15 cellular contexts compared by ENCODE assay signal in genomic region chr7:114835861-114836260, GRCh38.
DNase-seq lines count a peak whose midpoint lies in the region; ATAC-seq and TF ChIP-seq lines count a peak whose summit lies in the region.
"Had no signal": no experiment of that assay in that cellular context is flagged by ENCODE, and none has a peak within 500 bp of the region (broad histone marks: within the 10 kb centered on the region; RNA-seq: fewer than 3 reads in every experiment).

No MANE protein-coding gene starts in this region.

- no peak overlapping the region; the same call in 1 of the 2 replicates for H2AFZ ChIP-seq in PC-9

- H4K20me1 ChIP-seq in PC-9 (ENCODE audit: insufficient read depth): no peaks in the 10 kb centered on the region
- H4K20me1 ChIP-seq: BLaER1 treated with 17β-estradiol and CSF1 and Interleukin-3, amounts not matched to agents 10 nM and 100 nM had no signal

- H3K36me3 ChIP-seq in colonic mucosa: no peaks in the 10 kb centered on the region
- no peaks in the 10 kb centered on the region for H3K36me3 ChIP-seq in PC-9 (ENCODE audit: low read depth)
- H3K36me3 ChIP-seq: BLaER1 treated with 17β-estradiol and CSF1 and Interleukin-3, amounts not matched to agents 10 nM and 100 nM had no signal

- TF ChIP-seq POLR2A in GM18505 (IDR thresholded peaks at IDR 0.05; ENCODE audit: borderline replicate concordance, extremely low read depth, insufficient read depth, insufficient read length): no peak

- peaks cover 4% of the 10 kb centered on the region for H3K27me3 Mint-ChIP-seq in activated naive CD4-positive, alpha-beta T cell treated with anti-CD3 and anti-CD28 coated beads, Interleukin-2, amount 50 U/mL, for 24 hours
- peaks cover 2% of the 10 kb centered on the region for H3K27me3 Mint-ChIP-seq in activated T-helper 1 cell treated with anti-CD3 and anti-CD28 coated beads, Interleukin-12 subunit alpha, Interleukin-12 subunit beta, Interleukin-2, Interleukin-4 antibody, amounts not matched to agents 30 ng/mL and 10 ng/mL and 1 ng/mL, durations not matched to agents 14 hours and 24 hours and 36 hours (ENCODE audit: insufficient read depth)

- BruUV-seq in PC-9 (replicated peaks; lab: Mats Ljungman, UMichigan): no TSS peak

- peaks cover 19% of the 10 kb centered on the region for H3K4me1 Mint-ChIP-seq in activated naive CD4-positive, alpha-beta T cell treated with anti-CD3 and anti-CD28 coated beads, Interleukin-2, amount 50 U/mL, for 24 hours
- H3K4me1 Mint-ChIP-seq in activated T-helper 1 cell treated with anti-CD3 and anti-CD28 coated beads, Interleukin-12 subunit alpha, Interleukin-12 subunit beta, Interleukin-2, Interleukin-4 antibody, amounts not matched to agents 30 ng/mL and 10 ng/mL and 1 ng/mL, durations not matched to agents 14 hours and 24 hours and 36 hours (ENCODE audit: low read depth): peaks cover 33% of the 10 kb centered on the region

- intact Hi-C loops in activated T-helper 1 cell treated with anti-CD3 and anti-CD28 coated beads, Interleukin-12 subunit alpha, Interleukin-12 subunit beta, Interleukin-2, Interleukin-4 antibody, amounts not matched to agents 30 ng/mL and 10 ng/mL and 1 ng/mL, durations not matched to agents 14 hours and 24 hours and 36 hours (cut with micrococcal nuclease): no loop called here
- intact Hi-C loops in colonic mucosa (cut with DNase I): no loop called here
- intact Hi-C loops in PC-9 (cut with micrococcal nuclease; ENCODE audit: unreplicated experiment): no loop called here

- no peak overlapping the region for H3K9ac ChIP-seq in colonic mucosa (ENCODE audit: low read depth in 2 of 2, low read length in 2 of 2)
- H3K9ac ChIP-seq: BLaER1 treated with 17β-estradiol and CSF1 and Interleukin-3, amounts not matched to agents 10 nM and 100 nM had no signal

- no peak for DNase-seq in activated naive CD4-positive, alpha-beta T cell treated with anti-CD3 and anti-CD28 coated beads, Interleukin-2, amount 50 U/mL, for 72 hours (ENCODE audit: low spot score in 2 of 2)
- DNase-seq in NCI-H2081 treated with DMSO at 0.1 percent for 48 hours (lab: John Stamatoyannopoulos, UW): peak; percentile 48
- DNase-seq in activated T-helper 1 cell treated with anti-CD3 and anti-CD28 coated beads, Interleukin-12 subunit alpha, Interleukin-12 subunit beta, Interleukin-2, Interleukin-4 antibody, amounts not matched to agents 30 ng/mL and 10 ng/mL and 1 ng/mL, durations not matched to agents 14 hours and 24 hours and 36 hours (ENCODE audit: low spot score): no peak
- DNase-seq in dermis microvascular lymphatic vessel endothelial cell (ENCODE audit: low read depth in 2 of 2): peak; percentile 57 to 74
- no peak for DNase-seq in colonic mucosa
- DNase-seq in PC-9: no peak
- DNase-seq: ACHN; Calu3; CD4-positive, CD25-positive, alpha-beta regulatory T cell; DMS 273 treated with DMSO at 0.1 percent for 48 hours; HCEC 1CT; HFFc6 had no signal

- H3K27me3 ChIP-seq in colonic mucosa (no peaks in the 10 kb centered on the region), PC-9 (ENCODE audit: insufficient read depth, low read depth) (no peaks in the 10 kb centered on the region)
- H3K27me3 ChIP-seq: BLaER1 treated with 17β-estradiol and CSF1 and Interleukin-3, amounts not matched to agents 10 nM and 100 nM had no signal

- H3K4me3 ChIP-seq in colonic mucosa (no peak overlapping the region), PC-9 (no peak overlapping the region)
- H3K4me3 ChIP-seq: BLaER1 treated with 17β-estradiol and CSF1 and Interleukin-3, amounts not matched to agents 10 nM and 100 nM had no signal

- H3K4me2 ChIP-seq in PC-9: no peak overlapping the region
- H3K4me2 ChIP-seq: BLaER1 treated with 17β-estradiol and CSF1 and Interleukin-3, amounts not matched to agents 10 nM and 100 nM had no signal

- no peaks in the 10 kb centered on the region for H3K79me2 ChIP-seq in PC-9 (ENCODE audit: low read depth)

- H3K4me1 ChIP-seq in colonic mucosa: no peaks in the 10 kb centered on the region
- H3K4me1 ChIP-seq in PC-9 (replicated peaks; ENCODE audit: insufficient read depth): no peaks in the 10 kb centered on the region
- H3K4me1 ChIP-seq: BLaER1 treated with 17β-estradiol and CSF1 and Interleukin-3, amounts not matched to agents 10 nM and 100 nM had no signal

- no peaks in the 10 kb centered on the region for H3F3A ChIP-seq in PC-9 (ENCODE audit: insufficient read depth, low read depth)

- H3K4me3 Mint-ChIP-seq in activated naive CD4-positive, alpha-beta T cell treated with anti-CD3 and anti-CD28 coated beads, Interleukin-2, amount 50 U/mL, for 24 hours: no peak overlapping the region
- H3K4me3 Mint-ChIP-seq in activated T-helper 1 cell treated with anti-CD3 and anti-CD28 coated beads, Interleukin-12 subunit alpha, Interleukin-12 subunit beta, Interleukin-2, Interleukin-4 antibody, amounts not matched to agents 30 ng/mL and 10 ng/mL and 1 ng/mL, durations not matched to agents 14 hours and 24 hours and 36 hours: no peak overlapping the region
- H3K4me3 Mint-ChIP-seq: HFFc6 had no signal

- CTCF ChIA-PET in PC-9 (lab: Charles Lee): no interaction called here

- no peaks in the 10 kb centered on the region for H3K9me3 ChIP-seq in colonic mucosa
- no peaks in the 10 kb centered on the region for H3K9me3 ChIP-seq in PC-9 (ENCODE audit: insufficient read depth, low read depth)
- H3K9me3 ChIP-seq: BLaER1 treated with 17β-estradiol and CSF1 and Interleukin-3, amounts not matched to agents 10 nM and 100 nM had no signal

- peak overlapping the region; percentile 62 for H3K27ac Mint-ChIP-seq in activated naive CD4-positive, alpha-beta T cell treated with anti-CD3 and anti-CD28 coated beads, Interleukin-2, amount 50 U/mL, for 24 hours
- no peak overlapping the region for H3K27ac Mint-ChIP-seq in activated naive CD4-positive, alpha-beta T cell treated with anti-CD3 and anti-CD28 coated beads, Interleukin-2, amount 50 U/mL, for 72 hours
- peak overlapping the region; percentile 27 for H3K27ac Mint-ChIP-seq in activated T-helper 1 cell treated with anti-CD3 and anti-CD28 coated beads, Interleukin-12 subunit alpha, Interleukin-12 subunit beta, Interleukin-2, Interleukin-4 antibody, amounts not matched to agents 30 ng/mL and 10 ng/mL and 1 ng/mL, durations not matched to agents 14 hours and 24 hours and 36 hours
- H3K27ac Mint-ChIP-seq: CD4-positive, CD25-positive, alpha-beta regulatory T cell; HFFc6 had no signal

- H3K36me3 Mint-ChIP-seq in activated naive CD4-positive, alpha-beta T cell treated with anti-CD3 and anti-CD28 coated beads, Interleukin-2, amount 50 U/mL, for 24 hours: no peaks in the 10 kb centered on the region
- H3K36me3 Mint-ChIP-seq in activated naive CD4-positive, alpha-beta T cell treated with anti-CD3 and anti-CD28 coated beads, Interleukin-2, amount 50 U/mL, for 72 hours: peaks cover 0 to 38% of the 10 kb centered on the region in 2 donors
- peaks cover 2% of the 10 kb centered on the region for H3K36me3 Mint-ChIP-seq in activated T-helper 1 cell treated with anti-CD3 and anti-CD28 coated beads, Interleukin-12 subunit alpha, Interleukin-12 subunit beta, Interleukin-2, Interleukin-4 antibody, amounts not matched to agents 30 ng/mL and 10 ng/mL and 1 ng/mL, durations not matched to agents 14 hours and 24 hours and 36 hours (ENCODE audit: low read depth)
- H3K36me3 Mint-ChIP-seq: CD4-positive, CD25-positive, alpha-beta regulatory T cell had no signal

- no peak for ATAC-seq in activated naive CD4-positive, alpha-beta T cell treated with anti-CD3 and anti-CD28 coated beads, Interleukin-2, amount 50 U/mL, for 72 hours
- no peak for ATAC-seq in GM18505 (IDR thresholded peaks at IDR 0.05; ENCODE audit: unreplicated experiment)

- no peaks in the 10 kb centered on the region for H3K9me3 Mint-ChIP-seq in activated naive CD4-positive, alpha-beta T cell treated with anti-CD3 and anti-CD28 coated beads, Interleukin-2, amount 50 U/mL, for 24 hours
- H3K9me3 Mint-ChIP-seq in activated naive CD4-positive, alpha-beta T cell treated with anti-CD3 and anti-CD28 coated beads, Interleukin-2, amount 50 U/mL, for 72 hours: peaks cover 0 to 13% of the 10 kb centered on the region in 2 donors
- peaks cover 8% of the 10 kb centered on the region for H3K9me3 Mint-ChIP-seq in activated T-helper 1 cell treated with anti-CD3 and anti-CD28 coated beads, Interleukin-12 subunit alpha, Interleukin-12 subunit beta, Interleukin-2, Interleukin-4 antibody, amounts not matched to agents 30 ng/mL and 10 ng/mL and 1 ng/mL, durations not matched to agents 14 hours and 24 hours and 36 hours
- H3K9me3 Mint-ChIP-seq: HFFc6 had no signal

- TF ChIP-seq CTCF in colonic mucosa (IDR thresholded peaks at IDR 0.05) (no peak), PC-9 (conservative IDR thresholded peaks at IDR 0.05) (no peak)

- no peak overlapping the region for H3K27ac ChIP-seq in colonic mucosa
- H3K27ac ChIP-seq in PC-9: no peak overlapping the region
- H3K27ac ChIP-seq: BLaER1 treated with 17β-estradiol and CSF1 and Interleukin-3, amounts not matched to agents 10 nM and 100 nM had no signal

- POLR2A ChIA-PET in PC-9 (lab: Charles Lee; ENCODE audit: unreplicated experiment): no interaction called here

- H3K9me2 ChIP-seq in PC-9 (ENCODE audit: insufficient read depth): no peaks in the 10 kb centered on the region

Comparison
In these comparisons a context has a peak if more than half of its experiments do, and no peak if none do; other contexts are left out.
1. H3K27ac Mint-ChIP-seq: peak in activated naive CD4-positive, alpha-beta T cell treated with anti-CD3 and anti-CD28 coated beads, Interleukin-2, amount 50 U/mL, for 24 hours (single experiment) and activated T-helper 1 cell treated with anti-CD3 and anti-CD28 coated beads, Interleukin-12 subunit alpha, Interleukin-12 subunit beta, Interleukin-2, Interleukin-4 antibody, amounts not matched to agents 30 ng/mL and 10 ng/mL and 1 ng/mL, durations not matched to agents 14 hours and 24 hours and 36 hours (single experiment); none in activated naive CD4-positive, alpha-beta T cell treated with anti-CD3 and anti-CD28 coated beads, Interleukin-2, amount 50 U/mL, for 72 hours (0 of 2).
2. DNase-seq: peak in NCI-H2081 treated with DMSO at 0.1 percent for 48 hours (single experiment) and dermis microvascular lymphatic vessel endothelial cell (2 of 2); none in activated naive CD4-positive, alpha-beta T cell treated with anti-CD3 and anti-CD28 coated beads, Interleukin-2, amount 50 U/mL, for 72 hours (0 of 2), activated T-helper 1 cell treated with anti-CD3 and anti-CD28 coated beads, Interleukin-12 subunit alpha, Interleukin-12 subunit beta, Interleukin-2, Interleukin-4 antibody, amounts not matched to agents 30 ng/mL and 10 ng/mL and 1 ng/mL, durations not matched to agents 14 hours and 24 hours and 36 hours (single experiment), colonic mucosa (single experiment) and PC-9 (0 of 2).